1 cellular context compared by ENCODE assay signal in the genomic region with DNA sequence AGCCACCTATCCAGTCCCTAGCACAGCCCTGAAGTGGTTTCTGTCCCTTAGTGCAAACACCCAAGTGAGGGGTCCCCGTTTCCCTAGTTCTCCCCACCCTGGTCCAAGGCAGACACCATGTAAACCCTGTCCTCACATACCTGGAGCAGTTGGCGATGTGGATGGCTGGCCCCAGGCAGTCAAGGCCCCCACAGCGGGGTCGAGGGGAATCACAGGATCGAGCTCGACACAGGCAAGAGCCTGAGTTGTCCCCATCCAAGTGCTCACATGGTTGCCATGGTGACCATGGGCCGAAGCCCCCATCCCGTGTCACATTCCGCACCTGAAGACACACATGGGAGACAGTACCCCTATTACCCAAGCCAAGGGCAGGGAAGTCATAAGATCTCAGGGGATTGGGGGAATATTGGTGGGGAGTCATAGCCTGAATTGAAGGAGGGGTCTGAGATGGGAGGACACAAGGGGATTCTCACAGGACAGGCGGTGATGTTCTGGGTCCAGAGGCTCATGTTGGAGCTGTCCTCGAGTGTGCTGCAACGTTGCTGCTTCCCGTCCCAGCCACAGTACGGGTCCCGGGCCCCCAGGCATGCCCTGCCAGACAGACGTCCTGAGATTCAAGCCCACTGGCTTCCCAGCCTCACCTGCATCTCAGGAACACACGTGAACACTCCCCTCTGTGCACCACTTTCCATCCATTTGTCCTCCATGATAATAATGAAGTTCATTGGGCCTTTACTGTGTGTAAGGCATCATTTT.
A peak's percentile ranks its signal among the peaks of the same experiment; 100 is the strongest.
TF ChIP-seq lines count a peak whose summit lies in the region.

No MANE protein-coding gene starts in this region.

TF ChIP-seq in HepG2, 621 proteins besides CTCF, POLR2A, EP300 and RAD21:
- TF ChIP-seq, protein P1, sequence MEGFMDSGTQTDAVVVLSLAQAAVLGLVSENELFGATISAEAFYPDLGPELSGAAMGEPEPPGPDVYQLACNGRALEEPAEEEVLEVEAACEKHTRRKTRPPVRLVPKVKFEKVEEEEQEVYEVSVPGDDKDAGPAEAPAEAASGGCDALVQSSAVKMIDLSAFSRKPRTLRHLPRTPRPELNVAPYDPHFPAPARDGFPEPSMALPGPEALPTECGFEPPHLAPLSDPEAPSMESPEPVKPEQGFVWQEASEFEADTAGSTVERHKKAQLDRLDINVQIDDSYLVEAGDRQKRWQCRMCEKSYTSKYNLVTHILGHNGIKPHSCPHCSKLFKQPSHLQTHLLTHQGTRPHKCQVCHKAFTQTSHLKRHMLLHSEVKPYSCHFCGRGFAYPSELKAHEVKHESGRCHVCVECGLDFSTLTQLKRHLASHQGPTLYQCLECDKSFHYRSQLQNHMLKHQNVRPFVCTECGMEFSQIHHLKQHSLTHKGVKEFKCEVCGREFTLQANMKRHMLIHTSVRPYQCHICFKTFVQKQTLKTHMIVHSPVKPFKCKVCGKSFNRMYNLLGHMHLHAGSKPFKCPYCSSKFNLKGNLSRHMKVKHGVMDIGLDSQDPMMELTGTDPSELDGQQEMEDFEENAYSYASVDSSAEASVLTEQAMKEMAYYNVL (CRISPR knock-in tag; IDR thresholded peaks at IDR 0.05; ENCODE audit: borderline replicate concordance) = no peak
- TF ChIP-seq NCOA2 (CRISPR knock-in tag; IDR thresholded peaks at IDR 0.05) = no peak
- TF ChIP-seq CBX5 (CRISPR knock-in tag; IDR thresholded peaks at IDR 0.05; ENCODE audit: borderline replicate concordance) = no peak
- peak; percentile 35; the same call in 1 of the 2 replicates for TF ChIP-seq RFX1 (IDR thresholded peaks at IDR 0.05)
